ENCODE assay signal across 1 cellular context in the genomic region with DNA sequence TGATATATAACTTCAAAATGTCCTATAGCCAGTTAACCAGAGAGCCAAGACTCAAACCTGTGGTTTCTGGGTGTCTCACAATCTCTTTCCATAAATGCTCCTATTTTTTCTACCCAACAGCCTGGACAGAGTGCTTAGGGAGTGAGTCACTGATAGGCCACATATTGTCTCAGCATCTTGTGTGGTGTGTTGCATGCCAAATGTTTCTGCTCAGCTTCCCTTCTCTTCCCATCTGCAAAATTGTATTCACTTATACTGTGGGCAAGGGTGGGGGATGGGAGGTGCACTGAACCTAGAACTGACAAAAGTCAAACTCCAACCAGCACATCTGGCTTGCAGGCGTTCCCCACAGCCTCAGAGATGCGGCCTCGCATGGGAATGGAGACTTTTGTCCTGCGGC.
A peak's percentile ranks its signal among the peaks of the same experiment; 100 is the strongest.
TF ChIP-seq lines count a peak whose summit lies in the region.

No MANE protein-coding gene starts in this region.

TF ChIP-seq in IMR-90, 13 proteins besides CTCF, POLR2A, EP300 and RAD21 (continued from another document):
- TF ChIP-seq MAFK (IDR thresholded peaks at IDR 0.05; ENCODE audit: low read depth, low read length), result peak; percentile 21; the same call in 1 of the 2 replicates
- TF ChIP-seq CEBPB (IDR thresholded peaks at IDR 0.05; ENCODE audit: low read depth, low read length), result peak; percentile 48; the same call in 1 of the 2 replicates
- TF ChIP-seq RCOR1 (IDR thresholded peaks at IDR 0.05; ENCODE audit: insufficient replicate concordance, low read length), result peak; percentile 88
- TF ChIP-seq CHD1 (IDR thresholded peaks at IDR 0.05; ENCODE audit: low read depth, low read length), result no peak
